Comparison of ENCODE assay signal across 9 cellular contexts in genomic region chr18:9643549-9643948, GRCh38. TPM values are rescaled to one million over a fixed set of nuclear protein-coding genes. Genes with fewer than 3 reads are reported as not detected.
DNase-seq lines count a peak whose midpoint lies in the region; ATAC-seq, FAIRE-seq and TF ChIP-seq lines count a peak whose summit lies in the region.
"Had no signal": no experiment of that assay in that cellular context is flagged by ENCODE, and none has a peak within 500 bp of the region (broad histone marks: within the 10 kb centered on the region; RNA-seq: fewer than 3 reads in every experiment).

No MANE protein-coding gene starts in this region.

- H3K9me3 Mint-ChIP-seq in CD8-positive, alpha-beta T cell, result no peaks in the 10 kb centered on the region
- no peaks in the 10 kb centered on the region for H3K9me3 Mint-ChIP-seq in stimulated activated naive CD8-positive, alpha-beta T cell treated with anti-CD3 and anti-CD28 coated beads, Interleukin-15, amount 100 ng/mL, for 72 hours

- no peak overlapping the region for H3K4me3 Mint-ChIP-seq in CD8-positive, alpha-beta T cell
- no peak overlapping the region for H3K4me3 Mint-ChIP-seq in stimulated activated naive CD8-positive, alpha-beta T cell treated with anti-CD3 and anti-CD28 coated beads, Interleukin-15, amount 100 ng/mL, for 72 hours
- H3K4me3 Mint-ChIP-seq: T-helper 17 cell had no signal

- H3K4me1 Mint-ChIP-seq in CD8-positive, alpha-beta T cell (ENCODE audit: low read depth), result no peaks in the 10 kb centered on the region
- H3K4me1 Mint-ChIP-seq in stimulated activated naive CD8-positive, alpha-beta T cell treated with anti-CD3 and anti-CD28 coated beads, Interleukin-15, amount 100 ng/mL, for 72 hours, result no peaks in the 10 kb centered on the region
- H3K4me1 Mint-ChIP-seq: T-helper 17 cell had no signal

- no peak for TF ChIP-seq POLR2A in H54 (IDR thresholded peaks at IDR 0.05; ENCODE audit: low read depth, low read length)

- peak overlapping the region; percentile 100 for H3K27ac ChIP-seq in SJSA1
- no peak overlapping the region for H3K27ac ChIP-seq in CD8-positive, alpha-beta T cell (ENCODE audit: low read depth, low read length)

- no peaks in the 10 kb centered on the region for H3K27me3 Mint-ChIP-seq in CD8-positive, alpha-beta T cell (ENCODE audit: low read depth)
- no peaks in the 10 kb centered on the region for H3K27me3 Mint-ChIP-seq in stimulated activated naive CD8-positive, alpha-beta T cell treated with anti-CD3 and anti-CD28 coated beads, Interleukin-15, amount 100 ng/mL, for 72 hours

- ATAC-seq in GM19023 (IDR thresholded peaks at IDR 0.05; ENCODE audit: unreplicated experiment), result no peak
- ATAC-seq in CD8-positive, alpha-beta T cell, result no peak
- ATAC-seq in stimulated activated naive CD8-positive, alpha-beta T cell treated with anti-CD3 and anti-CD28 coated beads, Interleukin-15, amount 100 ng/mL, for 72 hours, result no peak
- ATAC-seq: T-helper 17 cell had no signal

- CTCF ChIA-PET in CD8-positive, alpha-beta T cell (lab: Charles Lee), result no interaction called here

- no peaks in the 10 kb centered on the region for H3K36me3 ChIP-seq in SJSA1
- no peaks in the 10 kb centered on the region for H3K36me3 ChIP-seq in CD8-positive, alpha-beta T cell (ENCODE audit: insufficient read depth, low read length)

- no peak for TF ChIP-seq CTCF in CD8-positive, alpha-beta T cell (IDR thresholded peaks at IDR 0.05)
- no peak for TF ChIP-seq CTCF in D721Med (IDR thresholded peaks at IDR 0.05; ENCODE audit: insufficient read depth, missing control alignments)

- no peaks in the 10 kb centered on the region for H3K36me3 Mint-ChIP-seq in CD8-positive, alpha-beta T cell

- H3K4me3 ChIP-seq in SJSA1, result no peak overlapping the region
- H3K4me3 ChIP-seq in CD8-positive, alpha-beta T cell (ENCODE audit: low read depth, low read length), result no peak overlapping the region

- H3K4me1 ChIP-seq in SJSA1 (replicated peaks), result peaks cover 50% of the 10 kb centered on the region
- H3K4me1 ChIP-seq in CD8-positive, alpha-beta T cell (ENCODE audit: insufficient read depth, low read length), result no peaks in the 10 kb centered on the region

- POLR2A ChIA-PET in CD8-positive, alpha-beta T cell (lab: Charles Lee), result no interaction called here

- no peak overlapping the region for H3K27ac Mint-ChIP-seq in CD8-positive, alpha-beta T cell
- no peak overlapping the region for H3K27ac Mint-ChIP-seq in stimulated activated naive CD8-positive, alpha-beta T cell treated with anti-CD3 and anti-CD28 coated beads, Interleukin-15, amount 100 ng/mL, for 72 hours
- H3K27ac Mint-ChIP-seq: T-helper 17 cell had no signal

- DNase-seq in H54 (ENCODE audit: insufficient read length, low spot score) (peak; percentile 61), SJSA1 (ENCODE audit: low read depth in 1 of 2, low spot score in 2 of 2) (peak; percentile 87 to 96), glomerular endothelial cell (ENCODE audit: extremely low read depth, low read depth, low spot score) (peak; percentile 91), renal cortical epithelial cell (ENCODE audit: low read depth) (peak; percentile 99), D721Med (ENCODE audit: insufficient read length, low spot score) (no peak)
- DNase-seq in CD8-positive, alpha-beta T cell, result no peak
- no peak for DNase-seq in stimulated activated naive CD8-positive, alpha-beta T cell treated with anti-CD3 and anti-CD28 coated beads, Interleukin-15, amount 100 ng/mL, for 72 hours
- DNase-seq: T-helper 17 cell had no signal

- FAIRE-seq in H54 (lab: Jason Lieb, UNC), result peak; percentile 97
- FAIRE-seq in D721Med (lab: Jason Lieb, UNC), result no peak

- intact Hi-C loops in CD8-positive, alpha-beta T cell (cut with DNase I, micrococcal nuclease), result no loop called here

- no peaks in the 10 kb centered on the region for H3K27me3 ChIP-seq in SJSA1 (replicated peaks)
- H3K27me3 ChIP-seq in CD8-positive, alpha-beta T cell (ENCODE audit: insufficient read depth, low read length), result no peaks in the 10 kb centered on the region

- H3K9me3 ChIP-seq in SJSA1 (replicated peaks), result no peaks in the 10 kb centered on the region
- H3K9me3 ChIP-seq in CD8-positive, alpha-beta T cell (ENCODE audit: low read length), result no peaks in the 10 kb centered on the region

RNA-seq across cellular contexts. Expression of gene PPP4R1, which starts 29.2 kb away (rescaled TPM):
- 118 and 130 TPM in 2 replicates for total RNA-seq in SJSA1 (2014; rRNA removed; shearing (Covaris generic))
- 60.4 and 98.1 TPM in 2 replicates for total RNA-seq in glomerular endothelial cell
- 152 and 166 TPM in 2 replicates for total RNA-seq in renal cortical epithelial cell
- 10 to 100 TPM; 35.1 to 40.1 TPM for total RNA-seq in CD8-positive, alpha-beta T cell

Comparison
In these comparisons a context has a peak if more than half of its experiments do, and no peak if none do; other contexts are left out.
1. DNase-seq: peak in H54 (single experiment), SJSA1 (2 of 2), glomerular endothelial cell (single experiment) and renal cortical epithelial cell (single experiment); none in CD8-positive, alpha-beta T cell (0 of 7), stimulated activated naive CD8-positive, alpha-beta T cell treated with anti-CD3 and anti-CD28 coated beads, Interleukin-15, amount 100 ng/mL, for 72 hours (0 of 2) and D721Med (single experiment).